7 cellular contexts compared by ENCODE assay signal in genomic region chr12:1594045-1594294, GRCh38. TPM values are rescaled to one million over a fixed set of nuclear protein-coding genes. Genes with fewer than 3 reads are reported as not detected.
DNase-seq lines count a peak whose midpoint lies in the region; ATAC-seq and TF ChIP-seq lines count a peak whose summit lies in the region.

No MANE protein-coding gene starts in this region.

- H3K36me3 ChIP-seq in SK-N-MC (ENCODE audit: insufficient read depth, low read length) (no peaks in the 10 kb centered on the region; the same call in 1 of the 2 replicates), mucosa of descending colon (ENCODE audit: low read depth) (no peaks in the 10 kb centered on the region)
- no peaks in the 10 kb centered on the region for H3K36me3 ChIP-seq in effector memory CD4-positive, alpha-beta T cell (ENCODE audit: control insufficient read depth, insufficient read depth, low read length)

- H3K27me3 ChIP-seq in effector memory CD4-positive, alpha-beta T cell (replicated peaks; ENCODE audit: control insufficient read depth, insufficient read depth, low read length, poor library complexity, severe bottlenecking) = no peaks in the 10 kb centered on the region

- no peak overlapping the region for H3K27ac ChIP-seq in SK-N-MC
- peak overlapping the region; percentile 58 for H3K27ac ChIP-seq in effector memory CD4-positive, alpha-beta T cell (ENCODE audit: insufficient read depth, low read length, poor library complexity, severe bottlenecking)

- H3K9ac ChIP-seq in SK-N-MC (ENCODE audit: insufficient read length) = no peak overlapping the region

- intact Hi-C loops in mucosa of descending colon (cut with DNase I, micrococcal nuclease) = no loop called here

- H3K4me1 ChIP-seq in effector memory CD4-positive, alpha-beta T cell (ENCODE audit: control insufficient read depth, insufficient read depth, low read length, poor library complexity, severe bottlenecking) = peaks cover 30% of the 10 kb centered on the region
- peaks cover 35% of the 10 kb centered on the region for H3K4me1 ChIP-seq in mucosa of descending colon (ENCODE audit: low read depth)

- DNase-seq in GM10248 (ENCODE audit: extremely low spot score) = peak; percentile 78
- DNase-seq in HK-2 (ENCODE audit: unreplicated experiment) = peak; percentile 64
- DNase-seq in SK-N-MC (ENCODE audit: low read depth, low spot score) = no peak
- no peak for DNase-seq in effector memory CD4-positive, alpha-beta T cell
- peak in 1 of 3 donors; percentile 89 for DNase-seq in mucosa of descending colon
- DNase-seq in A172 (ENCODE audit: low spot score) = no peak

- POLR2A ChIA-PET in GM10248 (lab: Yijun Ruan, JAX) = no interaction called here

- ATAC-seq in GM21367 (IDR thresholded peaks at IDR 0.05; ENCODE audit: unreplicated experiment) = peak; percentile 44
- peak; percentile 56 for ATAC-seq in mucosa of descending colon

- TF ChIP-seq CTCF in GM10248 (IDR thresholded peaks at IDR 0.05; ENCODE audit: control extremely low read depth, extremely low read depth, low read depth, missing control alignments) (no peak), mucosa of descending colon (IDR thresholded peaks at IDR 0.05) (no peak)

- CTCF ChIA-PET in GM10248 (lab: Yijun Ruan, JAX) = interaction anchor here (0.8 to 3.8 kb wide), 7 partner anchors 10 to 476 kb away, joined by 3 to 29 read pairs (median 6); no protein-coding TSS in a partner anchor

- H3K9me3 ChIP-seq in SK-N-MC (ENCODE audit: low read depth, low read length) (no peaks in the 10 kb centered on the region), mucosa of descending colon (no peaks in the 10 kb centered on the region)
- H3K9me3 ChIP-seq in effector memory CD4-positive, alpha-beta T cell (ENCODE audit: control insufficient read depth, low read length) = no peaks in the 10 kb centered on the region

- H3K4me3 ChIP-seq in SK-N-MC (peak overlapping the region; percentile 81), mucosa of descending colon (peak overlapping the region; percentile 45)
- H3K4me3 ChIP-seq in effector memory CD4-positive, alpha-beta T cell (ENCODE audit: insufficient read depth, low read depth, low read length, poor library complexity, severe bottlenecking) = peak overlapping the region; percentile 83

RNA-seq across cellular contexts. Expression of gene FBXL14, which starts 0.4 kb away (rescaled TPM):
- total RNA-seq in mucosa of descending colon = 10 to 100 TPM; 29.4 to 39.6 (median 33.6) TPM
- total RNA-seq in A172 (2014; rRNA removed; shearing (Covaris generic)) = 4.7 and 5.0 TPM in 2 replicates

RNA-seq across cellular contexts. Expression of gene WNT5B, which starts 35.1 kb away (rescaled TPM):
- total RNA-seq in mucosa of descending colon = 10 to 100 TPM in 1 of 3 donors, 1 to 10 TPM in 2; 2.7 to 10.8 (median 4.7) TPM
- total RNA-seq in A172 (2014; rRNA removed; shearing (Covaris generic)) = 10.1 and 10.3 TPM in 2 replicates

Comparison
In these comparisons a context has a peak if more than half of its experiments do, and no peak if none do; other contexts are left out.
1. DNase-seq: peak in GM10248 (single experiment) and HK-2 (single experiment); none in SK-N-MC (single experiment), effector memory CD4-positive, alpha-beta T cell (0 of 3) and A172 (single experiment).
2. Peak in every context shown above with its lines, with median percentiles within 50 percentile points of each other: H3K4me3 ChIP-seq.